Comparison of ENCODE assay signal across 24 cellular contexts in the genomic region with DNA sequence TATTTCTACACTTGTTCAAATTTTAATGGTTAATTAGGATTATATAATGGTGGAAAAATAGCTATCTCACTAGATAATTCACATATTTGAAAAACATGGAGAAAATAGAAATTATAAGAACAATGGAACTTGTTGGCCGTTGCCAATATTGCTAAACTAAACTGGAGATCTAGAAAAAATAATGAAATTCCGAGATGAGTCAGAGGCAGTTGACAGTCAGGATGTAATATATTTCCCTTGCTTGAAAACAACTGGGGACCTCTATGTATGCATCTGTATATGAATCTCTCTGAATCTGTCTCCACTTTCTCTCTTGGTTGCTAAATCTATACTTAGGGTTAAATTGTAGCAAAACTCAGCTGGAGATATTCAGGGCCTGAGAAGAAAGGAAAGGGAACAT.
"Had no signal": no experiment of that assay in that cellular context is flagged by ENCODE, and none has a peak within 500 bp of the region (broad histone marks: within the 10 kb centered on the region; RNA-seq: fewer than 3 reads in every experiment).

No MANE protein-coding gene starts in this region.

- H3K36me3 ChIP-seq: ascending aorta, cardiac muscle cell, lower lobe of right lung, transverse colon, WERI-Rb-1 had no signal

- H3K4me3 ChIP-seq: ascending aorta, cardiac muscle cell, coronary artery, lower lobe of right lung, mucosa of descending colon, testis, transverse colon had no signal

- H3K4me1 ChIP-seq: ascending aorta, lower lobe of right lung, testis had no signal

- H3K9me3 ChIP-seq: ascending aorta, lower lobe of right lung, mucosa of descending colon, testis, transverse colon had no signal

- H3K27me3 ChIP-seq: ascending aorta, cardiac muscle cell, testis, transverse colon had no signal

- DNase-seq: activated CD4-positive, alpha-beta T cell treated with anti-CD3 and anti-CD28 coated beads for 48 hours; activated CD4-positive, alpha-beta T cell treated with anti-CD3 and anti-CD28 coated beads, Interleukin-2, amount 50 U/mL, for 48 hours; activated CD8-positive, alpha-beta memory T cell treated with anti-CD3 and anti-CD28 coated beads for 24 hours; activated effector memory CD4-positive, alpha-beta T cell treated with anti-CD3 and anti-CD28 coated beads, Interleukin-2, amount 50 U/mL, for 16 hours; activated naive CD4-positive, alpha-beta T cell treated with anti-CD3 and anti-CD28 coated beads for 36 hours; activated naive CD8-positive, alpha-beta T cell treated with anti-CD3 and anti-CD28 coated beads, Interleukin-2, amount 10 ng/mL, durations not matched to agents 7 days and 5 days; activated T-cell treated with anti-CD3 and anti-CD28 coated beads, Interleukin-2, amount 50 U/mL, for 1 hour; cerebellar nuclear complex; head of caudate nucleus; hippocampal formation; kidney; lower lobe of right lung; mucosa of descending colon; posterior cingulate gyrus; right cardiac atrium; stimulated activated CD4-positive, alpha-beta T cell treated with anti-CD3 and anti-CD28 coated beads, Interleukin-2, amount 100 ng/mL, for 48 hours; stimulated activated naive CD4-positive, alpha-beta T cell treated with Interleukin-2 at 50 U/mL for 16 hours; T-helper 9 cell; testis; transverse colon; WERI-Rb-1 had no signal

- H3K27ac ChIP-seq: ascending aorta, cardiac muscle cell, coronary artery, lower lobe of right lung, testis, transverse colon, WERI-Rb-1 had no signal
